9 cellular contexts compared by ENCODE assay signal in the genomic region with DNA sequence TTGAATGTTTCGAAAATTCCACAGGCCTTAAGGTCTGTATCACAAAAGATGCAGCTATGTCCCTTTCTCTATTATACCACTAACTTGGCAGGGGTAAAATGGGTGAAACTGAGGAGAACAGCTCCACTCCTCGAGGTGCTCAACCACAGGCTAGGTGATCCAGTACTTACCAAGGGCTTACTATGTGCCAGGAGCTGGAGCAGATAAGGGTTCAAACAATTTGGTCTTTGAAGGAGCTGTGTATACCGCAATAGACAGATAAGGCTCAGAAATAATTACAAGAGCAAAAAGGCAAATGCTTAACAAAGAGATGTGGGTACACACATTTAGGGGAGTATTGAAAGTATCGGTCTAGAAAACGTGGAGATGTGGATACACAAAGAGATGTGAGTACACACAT. TPM values are rescaled to one million over a fixed set of nuclear protein-coding genes. Genes with fewer than 3 reads are reported as not detected.
DNase-seq lines count a peak whose midpoint lies in the region; ATAC-seq, FAIRE-seq and TF ChIP-seq lines count a peak whose summit lies in the region.
"Had no signal": no experiment of that assay in that cellular context is flagged by ENCODE, and none has a peak within 500 bp of the region (broad histone marks: within the 10 kb centered on the region; RNA-seq: fewer than 3 reads in every experiment).

No MANE protein-coding gene starts in this region.

- ATAC-seq in HG03432 (IDR thresholded peaks at IDR 0.05; ENCODE audit: unreplicated experiment) = no peak

- peaks cover 61% of the 10 kb centered on the region for H3K79me2 ChIP-seq in MM.1S (ENCODE audit: low read length)

- peaks cover 13% of the 10 kb centered on the region for H3K36me3 ChIP-seq in CD4-positive, alpha-beta memory T cell (ENCODE audit: insufficient read depth, low read length)
- peaks cover 8% of the 10 kb centered on the region; the same call in 1 of the 2 replicates for H3K36me3 ChIP-seq in MM.1S (replicated peaks; ENCODE audit: insufficient read depth, low read length)
- peaks cover 35% of the 10 kb centered on the region for H3K36me3 ChIP-seq in neuron (ENCODE audit: insufficient read depth, low read length)

- H4K20me1 ChIP-seq in MM.1S (ENCODE audit: insufficient read depth, low read length) = 0 out of 2 replicates have a peak, but pooled peaks cover 7% of the 10 kb centered on the region

- H2AFZ ChIP-seq in MM.1S (ENCODE audit: low read length) (no peak overlapping the region), neuron (ENCODE audit: low read depth, low read length) (no peak overlapping the region)

- no peaks in the 10 kb centered on the region for H3K27me3 ChIP-seq in CD4-positive, alpha-beta memory T cell (ENCODE audit: insufficient read depth, low read length)
- H3K27me3 ChIP-seq in MM.1S (replicated peaks; ENCODE audit: insufficient read depth, low read length) = no peaks in the 10 kb centered on the region
- no peaks in the 10 kb centered on the region for H3K27me3 ChIP-seq in dorsolateral prefrontal cortex
- H3K27me3 ChIP-seq in neuron (ENCODE audit: insufficient read depth, low read length) = no peaks in the 10 kb centered on the region
- H3K27me3 ChIP-seq: body of pancreas had no signal

- peak overlapping the region; percentile 72 to 92 for H3K4me3 ChIP-seq in CD4-positive, alpha-beta memory T cell (ENCODE audit: low read length in 2 of 2)
- H3K4me3 ChIP-seq in MM.1S (ENCODE audit: low read length) (peak overlapping the region; percentile 89), dorsolateral prefrontal cortex (peak overlapping the region; percentile 44 to 95 (median 83)), neuron (ENCODE audit: low read length) (peak overlapping the region; percentile 93)

- peak overlapping the region; percentile 71 for H3K27ac ChIP-seq in CD4-positive, alpha-beta memory T cell (ENCODE audit: low read depth, low read length)
- H3K27ac ChIP-seq in MM.1S (ENCODE audit: low read length) (no peak overlapping the region), dorsolateral prefrontal cortex (peak overlapping the region in 38 of 59 donors; percentile 24 to 95 (median 87))

- peaks cover 22 to 50% (median 38%) of the 10 kb centered on the region in 4 donors for H3K4me1 Mint-ChIP-seq in CD4-positive, alpha-beta memory T cell

- TF ChIP-seq CTCF in MM.1S (IDR thresholded peaks at IDR 0.05; ENCODE audit: low read length) = no peak
- TF ChIP-seq CTCF in dorsolateral prefrontal cortex (IDR thresholded peaks at IDR 0.05 in 54 of 56, conservative IDR thresholded peaks at IDR 0.05 in 2 of 56; ENCODE audit: low read depth in 1 of 56, partially characterized antibody in 56 of 56) = no peak

- no peaks in the 10 kb centered on the region for H3K27me3 Mint-ChIP-seq in CD4-positive, alpha-beta memory T cell

- H3K9ac ChIP-seq in MM.1S (ENCODE audit: low read length) = peak overlapping the region; percentile 90; the same call in 1 of the 2 replicates

- H3K27ac Mint-ChIP-seq in CD4-positive, alpha-beta memory T cell = peak overlapping the region; percentile 56 to 89 (median 77)

- H3K4me2 ChIP-seq in MM.1S (ENCODE audit: low read depth, low read length) = peak overlapping the region; percentile 92

- POLR2A ChIA-PET in CD4-positive, alpha-beta memory T cell (lab: Charles Lee; ENCODE audit: partially characterized antibody) = interaction anchor here (0.8 to 12.6 kb wide), 21 partner anchors 8 to 107 kb away, joined by 3 to 301 read pairs (median 5); no protein-coding TSS in a partner anchor

- H3K36me3 Mint-ChIP-seq in CD4-positive, alpha-beta memory T cell = peaks cover 16 to 38% of the 10 kb centered on the region in 2 donors

- no peak for FAIRE-seq in urothelium cell line (lab: Jason Lieb, UNC)

- H3K4me3 Mint-ChIP-seq in CD4-positive, alpha-beta memory T cell = peak overlapping the region; percentile 82 to 96 (median 90)

- H3K4me1 ChIP-seq in CD4-positive, alpha-beta memory T cell (ENCODE audit: insufficient read depth, low read length) = peaks cover 57% of the 10 kb centered on the region
- H3K4me1 ChIP-seq in MM.1S (ENCODE audit: low read length) = peaks cover 15% of the 10 kb centered on the region
- H3K4me1 ChIP-seq in neuron (ENCODE audit: insufficient read depth, low read length) = peaks cover 23% of the 10 kb centered on the region

- no peak for DNase-seq in CD4-positive, alpha-beta memory T cell
- DNase-seq in MM.1S (no peak), dorsolateral prefrontal cortex (no peak), urothelium cell line (ENCODE audit: low spot score) (no peak), nucleus accumbens (lab: John Stamatoyannopoulos, UW) (no peak), MV-4-11 (lab: John Stamatoyannopoulos, UW) (no peak)

- H3K9me3 Mint-ChIP-seq in CD4-positive, alpha-beta memory T cell = peaks cover 0 to 1% (median 0%) of the 10 kb centered on the region in 8 donors

- H3F3A ChIP-seq in MM.1S (ENCODE audit: insufficient read depth, low read length) = peaks cover 3% of the 10 kb centered on the region; the same call in 1 of the 2 replicates

- H3K9me3 ChIP-seq in CD4-positive, alpha-beta memory T cell (ENCODE audit: control insufficient read depth in 1 of 2, low read length in 2 of 2) = no peaks in the 10 kb centered on the region
- H3K9me3 ChIP-seq in MM.1S (replicated peaks; ENCODE audit: insufficient read depth, low read length) = no peaks in the 10 kb centered on the region
- H3K9me3 ChIP-seq in neuron (ENCODE audit: low read length) = peaks cover 2% of the 10 kb centered on the region
- H3K9me3 ChIP-seq: body of pancreas had no signal

- intact Hi-C loops in CD4-positive, alpha-beta memory T cell (cut with micrococcal nuclease) = loop anchor here (1.0 to 10.0 kb wide), 4 partner anchors 8 to 105 kb away; no protein-coding TSS in a partner anchor
- intact Hi-C loops in dorsolateral prefrontal cortex (cut with DNase I) = loop anchor here (5.0 to 10.0 kb wide), 3 partner anchors 82 to 1005 kb away; partner anchors contain the start of genes SGF29 (in 2 of the 2), KDM8 (in 1 of the 2) and SBK1 (in 1 of the 2)

- CTCF ChIA-PET in CD4-positive, alpha-beta memory T cell (lab: Charles Lee; ENCODE audit: partially characterized antibody) = interaction anchor here (0.7 to 22.4 kb wide), 13 partner anchors 8 to 76 kb away, joined by 3 to 569 read pairs (median 8); no protein-coding TSS in a partner anchor

- H3K9me2 ChIP-seq in MM.1S (replicated peaks; ENCODE audit: insufficient read depth, low read length) = no peaks in the 10 kb centered on the region

RNA-seq across cellular contexts. Expression of gene XPO6, which starts 1.5 kb away (rescaled TPM):
- 100 to 1,000 TPM; 347 to 350 TPM for total RNA-seq in CD4-positive, alpha-beta memory T cell
- polyA plus RNA-seq in CD4-positive, alpha-beta memory T cell = 10 to 100 TPM; 35.7 to 90.7 TPM
- 100 to 1,000 TPM; 111 to 213 (median 156) TPM for total RNA-seq in dorsolateral prefrontal cortex
